Comparison of ENCODE assay signal across 30 cellular contexts in the genomic region with DNA sequence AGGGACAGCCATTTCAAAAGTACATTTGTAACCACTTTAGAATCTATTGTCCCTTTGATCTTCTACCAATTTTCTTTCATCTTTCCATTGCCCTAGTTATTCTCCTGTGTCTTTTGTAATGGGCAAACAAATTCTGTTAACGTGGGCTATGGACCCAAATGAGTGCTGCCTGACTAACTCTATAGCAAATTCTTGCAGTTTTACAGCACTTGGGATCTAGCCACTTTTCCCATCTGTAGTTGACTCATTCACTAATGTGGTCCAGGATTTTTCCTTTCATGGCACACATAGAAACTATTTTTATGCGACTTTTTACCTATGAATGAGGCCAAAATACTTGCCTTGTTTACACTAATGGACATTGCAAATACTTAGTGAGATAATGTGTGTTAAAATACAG. TPM values are rescaled to one million over a fixed set of nuclear protein-coding genes. Genes with fewer than 3 reads are reported as not detected.
DNase-seq lines count a peak whose midpoint lies in the region; ATAC-seq and TF ChIP-seq lines count a peak whose summit lies in the region.
"Had no signal": no experiment of that assay in that cellular context is flagged by ENCODE, and none has a peak within 500 bp of the region (broad histone marks: within the 10 kb centered on the region; RNA-seq: fewer than 3 reads in every experiment).

No MANE protein-coding gene starts in this region.

- in situ Hi-C loops in GM23248 (cut with MboI): no loop called here

- H4K20me1 ChIP-seq in GM23248 (ENCODE audit: insufficient read depth): no peaks in the 10 kb centered on the region
- H4K20me1 ChIP-seq in PC-3 (ENCODE audit: low read length): no peaks in the 10 kb centered on the region
- H4K20me1 ChIP-seq in fibroblast of lung (ENCODE audit: control insufficient read depth, extremely low read depth, insufficient read depth, low read length): no peaks in the 10 kb centered on the region

- DNase-seq in Ammon's horn (ENCODE audit: low spot score) (peak; percentile 36), GM23248 (peak; percentile 62), PC-3 (peak; percentile 28), fibroblast of lung (ENCODE audit: low read depth in 2 of 2) (peak; percentile 0 to 78)
- DNase-seq in activated CD8-positive, alpha-beta memory T cell treated with anti-CD3 and anti-CD28 coated beads, Interleukin-2, amount 50 U/mL, for 48 hours: no peak
- DNase-seq in activated CD4-positive, alpha-beta T cell treated with anti-CD3 and anti-CD28 coated beads, Interleukin-2, amount 50 U/mL, for 4 hours: no peak
- DNase-seq: activated CD4-positive, CD25-positive, alpha-beta regulatory T cell treated with anti-CD3 and anti-CD28 coated beads, Interleukin-2, amount 50 U/mL, for 72 hours; activated CD8-positive, alpha-beta T cell treated with anti-CD3 and anti-CD28 coated beads, Interleukin-2, amount 10 ng/mL, durations not matched to agents 7 days and 5 days; activated effector memory CD4-positive, alpha-beta T cell treated with Interleukin-2 at 50 U/mL for 16 hours; activated naive CD8-positive, alpha-beta T cell treated with anti-CD3 and anti-CD28 coated beads, Interleukin-2, amount 10 ng/mL, durations not matched to agents 7 days and 5 days; AML-193; body of pancreas; CD8-positive, alpha-beta T cell; cerebellar nuclear complex; esophagus squamous epithelium; Kasumi-1; midbrain; naive thymus-derived CD4-positive, alpha-beta T cell; NCI-H1048; NCI-H1694; NCI-H748 treated with DMSO at 0.1 percent for 48 hours; stimulated activated naive CD4-positive, alpha-beta T cell treated with Interleukin-2 at 50 U/mL for 16 hours; uterus had no signal

- H3K4me3 ChIP-seq in GM23248 (no peak overlapping the region), PC-3 (ENCODE audit: low read length) (no peak overlapping the region), fibroblast of lung (replicated peaks in 1 of 4; ENCODE audit: control extremely low read depth in 1 of 4, insufficient read depth in 1 of 4, low read depth in 3 of 4, low read length in 4 of 4) (no peak overlapping the region)
- H3K4me3 ChIP-seq: body of pancreas, esophagus squamous epithelium, prostate gland, SJSA1, thoracic aorta, uterus had no signal

- BruUV-seq in PC-3 (replicated peaks; lab: Mats Ljungman, UMichigan): no TSS peak

- no peaks in the 10 kb centered on the region for H3K9me3 ChIP-seq in GM23248 (ENCODE audit: low read depth)
- H3K9me3 ChIP-seq in PC-3 (ENCODE audit: low read length): no peaks in the 10 kb centered on the region
- H3K9me3 ChIP-seq in fibroblast of lung (ENCODE audit: control insufficient read depth, insufficient read depth, low read depth, low read length): no peaks in the 10 kb centered on the region
- H3K9me3 ChIP-seq: body of pancreas, esophagus squamous epithelium, prostate gland, SJSA1, thoracic aorta, uterus had no signal

- H3K36me3 ChIP-seq in GM23248 (ENCODE audit: low read depth) (no peaks in the 10 kb centered on the region), PC-3 (ENCODE audit: low read depth, low read length) (no peaks in the 10 kb centered on the region), fibroblast of lung (ENCODE audit: control insufficient read depth, insufficient read depth, low read length) (no peaks in the 10 kb centered on the region)
- H3K36me3 ChIP-seq: esophagus squamous epithelium, prostate gland, SJSA1, thoracic aorta, uterus had no signal

- CTCF ChIA-PET in PC-3 (lab: Charles Lee): no interaction called here

- POLR2A ChIA-PET in PC-3 (lab: Charles Lee; ENCODE audit: unreplicated experiment): no interaction called here

- WGBS in GM23248 (ENCODE audit: low coverage in 1 of 2, low lambda C conversion rate in 2 of 2, missing lambda C conversion rate in 2 of 2), 2 experiments: 0% methylated on average over 2 of the region's 2 CpGs

- H2AFZ ChIP-seq in GM23248 (no peak overlapping the region), PC-3 (ENCODE audit: low read length) (no peak overlapping the region), fibroblast of lung (ENCODE audit: low read length) (no peak overlapping the region)

- H3K79me2 ChIP-seq in GM23248 (ENCODE audit: insufficient read depth): no peaks in the 10 kb centered on the region
- H3K79me2 ChIP-seq in PC-3 (ENCODE audit: low read length): no peaks in the 10 kb centered on the region
- no peaks in the 10 kb centered on the region for H3K79me2 ChIP-seq in fibroblast of lung (ENCODE audit: control insufficient read depth, insufficient read depth, low read length)

- H3K9ac ChIP-seq in GM23248 (no peak overlapping the region), PC-3 (ENCODE audit: low read length) (no peak overlapping the region), fibroblast of lung (ENCODE audit: insufficient read depth, low read length) (no peak overlapping the region)

- H3F3A ChIP-seq in GM23248 (ENCODE audit: insufficient read depth): no peaks in the 10 kb centered on the region
- no peaks in the 10 kb centered on the region for H3F3A ChIP-seq in PC-3 (ENCODE audit: low read length, unreplicated experiment)

- H3K9me2 ChIP-seq in GM23248 (ENCODE audit: insufficient read depth) (no peaks in the 10 kb centered on the region; the same call in 1 of the 2 replicates), PC-3 (replicated peaks; ENCODE audit: low read length) (no peaks in the 10 kb centered on the region)

- intact Hi-C loops in PC-3 (cut with micrococcal nuclease): no loop called here

- H3K4me2 ChIP-seq in GM23248 (ENCODE audit: unreplicated experiment) (no peak overlapping the region), PC-3 (ENCODE audit: low read length) (no peak overlapping the region), fibroblast of lung (ENCODE audit: extremely low read depth, insufficient read depth, low read length) (no peak overlapping the region)

- TF ChIP-seq CTCF in PC-3 (conservative IDR thresholded peaks at IDR 0.05; ENCODE audit: low read depth, low read length): no peak
- no peak for TF ChIP-seq CTCF in fibroblast of lung (conservative IDR thresholded peaks at IDR 0.05 in 1 of 2, IDR thresholded peaks at IDR 0.05 in 1 of 2; ENCODE audit: low read depth in 1 of 2, low read length in 2 of 2)

- peak; percentile 73 for ATAC-seq in PC-3
- ATAC-seq in GM21381 (IDR thresholded peaks at IDR 0.05; ENCODE audit: unreplicated experiment): no peak
- ATAC-seq in HG02571 (IDR thresholded peaks at IDR 0.05; ENCODE audit: unreplicated experiment): no peak
- ATAC-seq: activated CD8-positive, alpha-beta T cell treated with anti-CD3 and anti-CD28 coated beads, Interleukin-2, amount 10 ng/mL, durations not matched to agents 7 days and 5 days; body of pancreas; CD8-positive, alpha-beta T cell; naive thymus-derived CD4-positive, alpha-beta T cell had no signal

- H3K27ac ChIP-seq in GM23248: no peak overlapping the region
- no peak overlapping the region for H3K27ac ChIP-seq in PC-3 (ENCODE audit: low read length)
- H3K27ac ChIP-seq in fibroblast of lung (ENCODE audit: insufficient read depth, low read length): no peak overlapping the region
- H3K27ac ChIP-seq: body of pancreas, esophagus squamous epithelium, prostate gland, SJSA1, thoracic aorta, uterus had no signal

- H3K4me1 ChIP-seq in GM23248 (ENCODE audit: insufficient read depth): 0 out of 2 replicates have a peak, but pooled peaks cover 5% of the 10 kb centered on the region
- H3K4me1 ChIP-seq in PC-3 (ENCODE audit: insufficient read depth, low read length): no peaks in the 10 kb centered on the region
- H3K4me1 ChIP-seq in fibroblast of lung (ENCODE audit: control insufficient read depth, extremely low read depth, insufficient read depth, low read length): no peaks in the 10 kb centered on the region
- H3K4me1 ChIP-seq: body of pancreas, prostate gland, SJSA1, uterus had no signal

- H3K27me3 ChIP-seq in GM23248 (replicated peaks; ENCODE audit: insufficient read depth) (no peaks in the 10 kb centered on the region), PC-3 (ENCODE audit: low read length) (no peaks in the 10 kb centered on the region), fibroblast of lung (ENCODE audit: control insufficient read depth, insufficient read depth, low read length) (no peaks in the 10 kb centered on the region)
- H3K27me3 ChIP-seq: body of pancreas, esophagus squamous epithelium, SJSA1, uterus had no signal

RNA-seq across cellular contexts. Expression of gene GRIK2, which starts 52.0 kb away (rescaled TPM):
- total RNA-seq in GM23248 (2014; rRNA removed; shearing (Covaris generic)): 0.38 and 7.1 TPM in 2 replicates
- 0.99 and 1.4 TPM in 2 replicates for polyA plus RNA-seq in GM23248 (2016; fragmentation: Nextera tagmentation; extraction: Ambion mirVana)
- total RNA-seq in PC-3 (2014; rRNA removed): 0.55 and 2.8 TPM in 2 replicates
- under 0.01 and 0.33 TPM in 2 replicates for total RNA-seq in fibroblast of lung
- 0.12 and 0.40 TPM in 2 replicates for polyA plus RNA-seq in fibroblast of lung
- 0.18 and 0.47 TPM in 2 replicates for polyA plus RNA-seq in fibroblast of lung (2012)
- polyA minus RNA-seq in fibroblast of lung (ENCODE audit: low replicate concordance): 1.2 TPM in 1 of 2 replicates, not detected in the other
- total RNA-seq: activated CD8-positive, alpha-beta T cell treated with anti-CD3 and anti-CD28 coated beads, Interleukin-2, amount 10 ng/mL, durations not matched to agents 7 days and 5 days; CD8-positive, alpha-beta T cell; dermis microvascular lymphatic vessel endothelial cell; T-helper 1 cell treated with Interleukin-12 subunit alpha and Interleukin-12 subunit beta and Interleukin-4 antibody, amounts not matched to agents 30 ng/mL and 1 ng/mL, for 36 hours had no signal
- polyA plus RNA-seq: naive thymus-derived CD4-positive, alpha-beta T cell had no signal

Comparison
In these comparisons a context has a peak if more than half of its experiments do, and no peak if none do; other contexts are left out.
1. DNase-seq: peak in Ammon's horn (single experiment), GM23248 (single experiment), PC-3 (single experiment) and fibroblast of lung (2 of 2); none in activated CD8-positive, alpha-beta memory T cell treated with anti-CD3 and anti-CD28 coated beads, Interleukin-2, amount 50 U/mL, for 48 hours (single experiment) and activated CD4-positive, alpha-beta T cell treated with anti-CD3 and anti-CD28 coated beads, Interleukin-2, amount 50 U/mL, for 4 hours (0 of 2).